In genomic region chr4:121977251-121978168, GRCh38 we compare ENCODE assay signal across 8 cellular contexts. TPM values are rescaled to one million over a fixed set of nuclear protein-coding genes. Genes with fewer than 3 reads are reported as not detected.
DNase-seq lines count a peak whose midpoint lies in the region; ATAC-seq and TF ChIP-seq lines count a peak whose summit lies in the region.

No MANE protein-coding gene starts in this region.

- TF ChIP-seq CTCF in brain microvascular endothelial cell (IDR thresholded peaks at IDR 0.05; ENCODE audit: low read depth, low read length, missing control alignments) = no peak
- TF ChIP-seq CTCF in heart right ventricle (IDR thresholded peaks at IDR 0.05) = no peak

- H3K4me3 ChIP-seq in brain microvascular endothelial cell (ENCODE audit: low read depth, low read length) = no peak overlapping the region
- H3K4me3 ChIP-seq in heart right ventricle = no peak overlapping the region

- ATAC-seq in GM21367 (IDR thresholded peaks at IDR 0.05; ENCODE audit: unreplicated experiment) = peak; percentile 97
- peak; percentile 86 for ATAC-seq in HG03457 (IDR thresholded peaks at IDR 0.05; ENCODE audit: unreplicated experiment)
- ATAC-seq in Right ventricle myocardium superior (ENCODE audit: poor library complexity) = no peak
- ATAC-seq in heart right ventricle = no peak

- no peaks in the 10 kb centered on the region for H3K9me3 ChIP-seq in heart right ventricle

- intact Hi-C loops in Right ventricle myocardium superior (cut with DNase I) = no loop called here
- intact Hi-C loops in heart right ventricle (cut with DNase I) = no loop called here

- H3K27me3 ChIP-seq in brain microvascular endothelial cell (replicated peaks) (no peaks in the 10 kb centered on the region), heart right ventricle (peaks cover 0 to 14% (median 0%) of the 10 kb centered on the region in 7 donors)

- H3K27ac ChIP-seq in brain microvascular endothelial cell (no peak overlapping the region), caudate nucleus (ENCODE audit: low read depth, low read length) (no peak overlapping the region), heart right ventricle (no peak overlapping the region)

- DNase-seq in EH (ENCODE audit: low read depth) = peak; percentile 25
- peak; percentile 72 for DNase-seq in brain microvascular endothelial cell
- DNase-seq in caudate nucleus (lab: John Stamatoyannopoulos, UW) = no peak
- no peak for DNase-seq in Right ventricle myocardium superior
- no peak for DNase-seq in NCI-H2029 (lab: John Stamatoyannopoulos, UW)
- no peak for DNase-seq in heart right ventricle

- no peaks in the 10 kb centered on the region for H3K36me3 ChIP-seq in brain microvascular endothelial cell (replicated peaks)
- no peaks in the 10 kb centered on the region for H3K36me3 ChIP-seq in heart right ventricle

- 53 to 54% methylated on average over 9 of the region's 9 CpGs for WGBS in heart right ventricle, 2 donors

- H3K4me1 ChIP-seq in heart right ventricle = no peaks in the 10 kb centered on the region

- in situ Hi-C loops in brain microvascular endothelial cell (cut with HindIII; ENCODE audit: low pct_ligation_motif_present, low sequenced_read_pairs) = no loop called here

RNA-seq across cellular contexts. Expression of gene TRPC3, which starts 25.6 kb away (rescaled TPM):
- 0.13 TPM for total RNA-seq in Right ventricle myocardium superior
- under 1 TPM in 6 of 10 donors, not detected in 4; 0.13 to 0.28 (median 0.17) TPM for total RNA-seq in heart right ventricle
- under 1 TPM in 1 of 2 donors, not detected in 1; 0.17 TPM for polyA plus RNA-seq in heart right ventricle

Comparison
In these comparisons a context has a peak if more than half of its experiments do, and no peak if none do; other contexts are left out.
1. DNase-seq: peak in EH (single experiment) and brain microvascular endothelial cell (single experiment); none in caudate nucleus (0 of 61), Right ventricle myocardium superior (single experiment), NCI-H2029 (single experiment) and heart right ventricle (0 of 2).
2. ATAC-seq: peak in GM21367 (single experiment) and HG03457 (single experiment); none in Right ventricle myocardium superior (single experiment) and heart right ventricle (0 of 8).